In the genomic region with DNA sequence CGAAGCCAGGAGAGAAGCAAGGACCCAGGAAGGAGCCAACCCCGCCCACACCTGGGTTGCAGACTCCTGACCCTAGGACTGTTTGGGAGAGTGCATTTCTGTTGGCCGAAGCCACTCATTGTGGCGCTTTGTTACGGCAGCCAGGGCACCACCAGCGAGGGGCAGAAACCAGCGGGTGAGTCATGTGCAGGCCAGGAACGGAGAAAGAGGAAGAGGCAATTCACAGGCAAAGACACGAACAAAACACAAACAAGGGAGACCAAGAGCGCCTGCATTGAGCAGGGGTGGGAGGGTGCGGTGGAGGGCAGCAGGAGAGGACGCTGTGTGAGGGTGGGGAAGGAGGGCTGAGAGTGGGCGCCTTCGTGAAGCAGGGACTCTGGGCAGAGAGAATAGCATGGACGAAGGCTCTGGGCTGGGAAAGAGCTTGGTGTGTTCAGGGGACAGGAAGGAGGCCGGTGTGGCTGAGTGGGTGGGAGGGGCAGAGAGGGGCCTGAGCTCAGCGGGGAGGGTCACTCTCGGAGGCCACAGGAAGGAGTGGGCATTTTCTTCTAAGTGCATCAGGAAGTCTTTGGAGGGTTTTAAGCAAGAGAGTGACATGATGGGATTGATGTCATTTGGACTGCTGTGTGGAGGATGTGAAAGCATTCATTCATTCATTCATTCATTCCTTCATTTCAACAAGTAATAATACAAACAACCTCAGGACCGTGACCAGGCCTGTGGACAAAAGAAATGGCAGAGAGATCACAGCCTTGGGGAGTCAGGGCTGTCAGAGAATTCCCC, we compare ENCODE assay signal across 12 cellular contexts. TPM values are rescaled to one million over a fixed set of nuclear protein-coding genes. Genes with fewer than 3 reads are reported as not detected.
DNase-seq lines count a peak whose midpoint lies in the region; ATAC-seq, FAIRE-seq and TF ChIP-seq lines count a peak whose summit lies in the region.
"Had no signal": no experiment of that assay in that cellular context is flagged by ENCODE, and none has a peak within 500 bp of the region (broad histone marks: within the 10 kb centered on the region; RNA-seq: fewer than 3 reads in every experiment).

No MANE protein-coding gene starts in this region.

- H2AFZ ChIP-seq in H1 (ENCODE audit: low read length) = peak overlapping the region; percentile 54
- H2AFZ ChIP-seq in neural progenitor cell (replicated peaks) = peak overlapping the region; percentile 92

- H3K4me3 Mint-ChIP-seq in neural progenitor cell = peak overlapping the region; percentile 60
- H3K4me3 Mint-ChIP-seq: brain had no signal

- peak overlapping the region; percentile 57 for H4K91ac ChIP-seq in H1 (replicated peaks; ENCODE audit: insufficient read length, low read length)

- H3K56ac ChIP-seq in H1 (replicated peaks; ENCODE audit: insufficient read length, low read depth, low read length) = no peak overlapping the region

- no peaks in the 10 kb centered on the region for H3K9me3 Mint-ChIP-seq in neural progenitor cell

- peak overlapping the region; percentile 28 for H4K5ac ChIP-seq in H1 (ENCODE audit: insufficient read length, low read depth, low read length)

- H3K4me2 ChIP-seq in H1 (ENCODE audit: insufficient read depth in 1 of 2, low read depth in 2 of 2, low read length in 2 of 2) (peak overlapping the region; percentile 2 to 59; a peak in 3 of 4 replicates), neural progenitor cell (peak overlapping the region; percentile 31)

- H3F3A ChIP-seq in neural progenitor cell (ENCODE audit: low read depth) = peaks cover 7% of the 10 kb centered on the region

- POLR2A ChIA-PET in H1 (lab: Charles Lee; ENCODE audit: partially characterized antibody) = interaction anchor here (1.2 to 1.8 kb wide), 3 partner anchors 12 to 14 kb away, joined by 4 to 6 read pairs (median 5); partner anchors contain the start of gene WFS1

- H3K36me3 ChIP-seq in MG63 (no peaks in the 10 kb centered on the region), H1 (ENCODE audit: control insufficient read depth in 2 of 4, insufficient read depth in 4 of 4, low read length in 3 of 4) (no peaks in the 10 kb centered on the region), neural progenitor cell (no peaks in the 10 kb centered on the region)

- H2BK120ac ChIP-seq in H1 (replicated peaks; ENCODE audit: low read depth, low read length) = no peak overlapping the region

- H3K27me3 Mint-ChIP-seq in neural progenitor cell (ENCODE audit: insufficient read depth, low read depth) = peaks cover 16% of the 10 kb centered on the region
- H3K27me3 Mint-ChIP-seq: brain had no signal

- no peak overlapping the region for H3K4me3 ChIP-seq in MG63
- no peak overlapping the region for H3K4me3 ChIP-seq in H1 (ENCODE audit: extremely low read depth in 1 of 4, insufficient read depth in 2 of 4, low read depth in 3 of 4, low read length in 4 of 4)
- H3K4me3 ChIP-seq in neural progenitor cell = no peak overlapping the region

- H3K27ac ChIP-seq in H1 (ENCODE audit: low read depth, low read length) (no peak overlapping the region), neural progenitor cell (no peak overlapping the region)
- H3K27ac ChIP-seq: RWPE1 had no signal

- no peak overlapping the region for H2BK15ac ChIP-seq in H1 (ENCODE audit: low read length)

- peak overlapping the region; percentile 80; the same call in 1 of the 2 replicates for H2BK12ac ChIP-seq in H1 (ENCODE audit: low read depth, low read length)

- H3K27me3 ChIP-seq in MG63 = no peaks in the 10 kb centered on the region
- H3K27me3 ChIP-seq in H1 (replicated peaks in 1 of 4; ENCODE audit: control insufficient read depth in 3 of 4, extremely low read depth in 1 of 4, insufficient read depth in 3 of 4, low read length in 3 of 4) = no peaks in the 10 kb centered on the region; a peak in 2 of 7 replicates
- H3K27me3 ChIP-seq in neural progenitor cell = no peaks in the 10 kb centered on the region

- TF ChIP-seq RAD21 in H1 (IDR thresholded peaks at IDR 0.05 in 1 of 2, conservative IDR thresholded peaks at IDR 0.05 in 1 of 2; ENCODE audit: low read depth in 2 of 2, low read length in 2 of 2) = no peak

- H3K14ac ChIP-seq in H1 (ENCODE audit: insufficient read length) = no peak overlapping the region

- H3K9ac ChIP-seq in H1 (replicated peaks in 1 of 4; ENCODE audit: extremely low read depth in 1 of 4, low read depth in 3 of 4, low read length in 3 of 4) (no peak overlapping the region; a peak in 1 of 7 replicates), neural progenitor cell (no peak overlapping the region)

- H2AK5ac ChIP-seq in H1 (ENCODE audit: low read depth, low read length) = no peak overlapping the region

- CTCF ChIA-PET in H1 (lab: Charles Lee; ENCODE audit: partially characterized antibody) = interaction anchor here (0.6 to 37.7 kb wide), 6 partner anchors 12 to 259 kb away, joined by 3 to 908 read pairs (median 6); partner anchors contain the start of gene WFS1

- 61% methylated on average over 18 of the region's 19 CpGs; no CpG with 5 or more reads in 1 of the 2 experiments for WGBS in H1 (ENCODE audit: extremely low coverage in 1 of 2, insufficient coverage in 1 of 2, insufficient read length in 1 of 2, insufficient replicate concordance in 2 of 2, low coverage in 1 of 2, low lambda C conversion rate in 2 of 2, missing lambda C conversion rate in 1 of 2), 2 experiments

- H3K79me2 ChIP-seq in H1 (ENCODE audit: control insufficient read depth in 1 of 2, insufficient read depth in 2 of 2, low read length in 2 of 2) = no peaks in the 10 kb centered on the region
- no peaks in the 10 kb centered on the region for H3K79me2 ChIP-seq in neural progenitor cell (ENCODE audit: low read depth)

- DNase-seq in MG63 (peak; percentile 30), H1 (ENCODE audit: low read depth in 1 of 2, low spot score in 2 of 2) (no peak), neural progenitor cell (ENCODE audit: low spot score) (peak; percentile 34), NCI-H524 treated with DMSO at 0.1 percent for 48 hours (lab: John Stamatoyannopoulos, UW) (no peak), NCI-H146 (lab: John Stamatoyannopoulos, UW) (no peak)
- no peak for DNase-seq in stimulated activated CD4-positive, alpha-beta T cell treated with anti-CD3 and anti-CD28 coated beads, Interleukin-4, amount 100 ng/mL, for 4 hours
- DNase-seq: NCI-H1417 treated with DMSO at 0.1 percent for 48 hours had no signal

- peaks cover 0 to 6% (median 5%) of the 10 kb centered on the region in 4 experiments; a peak in 5 of 7 replicates for H3K4me1 ChIP-seq in H1 (replicated peaks in 1 of 4; ENCODE audit: control insufficient read depth in 3 of 4, insufficient read depth in 4 of 4, low read length in 3 of 4)
- H3K4me1 ChIP-seq in neural progenitor cell = peaks cover 14% of the 10 kb centered on the region

- H3K36me3 Mint-ChIP-seq in neural progenitor cell = no peaks in the 10 kb centered on the region
- H3K36me3 Mint-ChIP-seq: brain had no signal

- peak overlapping the region; percentile 71 for H3K18ac ChIP-seq in H1 (ENCODE audit: extremely low read depth, low read length)

- H3K23ac ChIP-seq in H1 (ENCODE audit: insufficient read length) = no peak overlapping the region

- H2BK20ac ChIP-seq in H1 (ENCODE audit: low read length) = peak overlapping the region; percentile 72; the same call in 1 of the 2 replicates

- H3K79me1 ChIP-seq in H1 (ENCODE audit: low read depth, low read length) = no peaks in the 10 kb centered on the region

- H3K4me1 Mint-ChIP-seq in neural progenitor cell = peaks cover 20% of the 10 kb centered on the region

- TF ChIP-seq POLR2A in H1 (IDR thresholded peaks at IDR 0.05; ENCODE audit: control extremely low read depth in 1 of 2, low read depth in 2 of 2, low read length in 2 of 2) = no peak

- ATAC-seq in GM18868 (IDR thresholded peaks at IDR 0.05; ENCODE audit: unreplicated experiment) = peak; percentile 55
- ATAC-seq in GM21717 (IDR thresholded peaks at IDR 0.05; ENCODE audit: unreplicated experiment) = no peak

- H4K8ac ChIP-seq in H1 (ENCODE audit: extremely low read depth, insufficient read depth, low read length) = peak overlapping the region; percentile 54

- H2BK5ac ChIP-seq in H1 (ENCODE audit: low read depth, low read length) = peak overlapping the region; percentile 77; the same call in 1 of the 2 replicates

- H3K9me3 ChIP-seq in MG63 (no peaks in the 10 kb centered on the region), H1 (ENCODE audit: insufficient read depth in 2 of 2, low read depth in 1 of 2, low read length in 1 of 2) (no peaks in the 10 kb centered on the region), neural progenitor cell (ENCODE audit: low read depth) (no peaks in the 10 kb centered on the region)

- H3K23me2 ChIP-seq in H1 (ENCODE audit: low read depth, low read length) = no peaks in the 10 kb centered on the region

- no peak for TF ChIP-seq EP300 in H1 (IDR thresholded peaks at IDR 0.05; ENCODE audit: borderline replicate concordance in 1 of 2, low read depth in 2 of 2, low read length in 2 of 2)

- H3K27ac Mint-ChIP-seq in neural progenitor cell = peak overlapping the region; percentile 16

- H3K4ac ChIP-seq in H1 (replicated peaks; ENCODE audit: insufficient read length, low read depth, low read length) = no peak overlapping the region

- no peak for FAIRE-seq in H1 (lab: Jason Lieb, UNC)
- FAIRE-seq: G401.6 had no signal

- H4K20me1 ChIP-seq in H1 (replicated peaks in 1 of 2; ENCODE audit: control insufficient read depth in 1 of 2, insufficient read depth in 2 of 2, low read length in 2 of 2) (no peaks in the 10 kb centered on the region), neural progenitor cell (ENCODE audit: low read depth) (no peaks in the 10 kb centered on the region)

- TF ChIP-seq CTCF in H1 (IDR thresholded peaks at IDR 0.05; ENCODE audit: control extremely low read depth in 1 of 3, insufficient read depth in 1 of 3, low read depth in 1 of 3, low read length in 3 of 3) (no peak), neural progenitor cell (IDR thresholded peaks at IDR 0.05) (no peak)

RNA-seq across cellular contexts. Expression of gene WFS1, which starts 12.2 kb away (rescaled TPM):
- 7.1 and 7.6 TPM in 2 replicates for total RNA-seq in MG63 (2014; rRNA removed; shearing (Covaris generic); ENCODE audit: low replicate concordance)
- 29.1 and 34.0 TPM in 2 replicates for total RNA-seq in H1 (2021; fragmentation: NEBNext Ultra II Directional; extraction: Animal tissue kit (Norgen Biotek cat#: 25700))
- polyA plus RNA-seq in H1 (2011; rRNA removed) = 43.1 and 55.7 TPM in 2 replicates
- polyA plus RNA-seq in H1 (2011; cell fraction: cytosol; rRNA removed) = 24.1 TPM
- polyA plus RNA-seq in H1 (2011; cell fraction: nucleus; rRNA removed) = 61.1 TPM
- polyA plus RNA-seq in H1 (2012, experiment 1 of 2) = 24.6 to 36.6 TPM (median 30.1 TPM) in 4 replicates
- 30.5 TPM for polyA plus RNA-seq in H1 (2012, experiment 2 of 2)
- 46.0 TPM for polyA plus RNA-seq in H1 (2013, experiment 1 of 2)
- polyA plus RNA-seq in H1 (2013, experiment 2 of 2) = 45.6 TPM
- polyA minus RNA-seq in H1 (2011; rRNA and poly(A)+ RNA removed) = 30.6 and 54.0 TPM in 2 replicates
- polyA minus RNA-seq in H1 (2011; cell fraction: cytosol; rRNA and poly(A)+ RNA removed) = 20.2 TPM
- 24.3 TPM for polyA minus RNA-seq in H1 (2011; cell fraction: nucleus; rRNA and poly(A)+ RNA removed)
- 8.8 and 28.4 TPM in 2 replicates for total RNA-seq in neural progenitor cell (ENCODE audit: low replicate concordance)

RNA-seq across cellular contexts. Expression of gene JAKMIP1, which starts 57.1 kb away (rescaled TPM):
- not detected in 2 replicates for total RNA-seq in MG63 (2014; rRNA removed; shearing (Covaris generic); ENCODE audit: low replicate concordance)
- 3.9 and 4.4 TPM in 2 replicates for total RNA-seq in H1 (2021; fragmentation: NEBNext Ultra II Directional; extraction: Animal tissue kit (Norgen Biotek cat#: 25700))
- 2.5 and 2.7 TPM in 2 replicates for polyA plus RNA-seq in H1 (2011; rRNA removed)
- 4.6 TPM for polyA plus RNA-seq in H1 (2011; cell fraction: cytosol; rRNA removed)
- polyA plus RNA-seq in H1 (2011; cell fraction: nucleus; rRNA removed) = 6.6 TPM
- polyA plus RNA-seq in H1 (2012, experiment 1 of 2) = 3.2 to 4.2 TPM (median 3.3 TPM) in 4 replicates
- 0.80 TPM for polyA plus RNA-seq in H1 (2012, experiment 2 of 2)
- 1.5 TPM for polyA plus RNA-seq in H1 (2013, experiment 1 of 2)
- polyA plus RNA-seq in H1 (2013, experiment 2 of 2) = 1.5 TPM
- 1.5 and 1.9 TPM in 2 replicates for polyA minus RNA-seq in H1 (2011; rRNA and poly(A)+ RNA removed)
- 3.4 TPM for polyA minus RNA-seq in H1 (2011; cell fraction: cytosol; rRNA and poly(A)+ RNA removed)
- polyA minus RNA-seq in H1 (2011; cell fraction: nucleus; rRNA and poly(A)+ RNA removed) = 9.3 TPM
- 5.1 and 5.5 TPM in 2 replicates for total RNA-seq in neural progenitor cell (ENCODE audit: low replicate concordance)

Comparison
In these comparisons a context has a peak if more than half of its experiments do, and no peak if none do; other contexts are left out.
1. DNase-seq: peak in MG63 (single experiment) and neural progenitor cell (single experiment); none in H1 (0 of 2), NCI-H524 treated with DMSO at 0.1 percent for 48 hours (single experiment), stimulated activated CD4-positive, alpha-beta T cell treated with anti-CD3 and anti-CD28 coated beads, Interleukin-4, amount 100 ng/mL, for 4 hours (0 of 2) and NCI-H146 (single experiment).